ENCODE assay signal across 8 cellular contexts in the genomic region with DNA sequence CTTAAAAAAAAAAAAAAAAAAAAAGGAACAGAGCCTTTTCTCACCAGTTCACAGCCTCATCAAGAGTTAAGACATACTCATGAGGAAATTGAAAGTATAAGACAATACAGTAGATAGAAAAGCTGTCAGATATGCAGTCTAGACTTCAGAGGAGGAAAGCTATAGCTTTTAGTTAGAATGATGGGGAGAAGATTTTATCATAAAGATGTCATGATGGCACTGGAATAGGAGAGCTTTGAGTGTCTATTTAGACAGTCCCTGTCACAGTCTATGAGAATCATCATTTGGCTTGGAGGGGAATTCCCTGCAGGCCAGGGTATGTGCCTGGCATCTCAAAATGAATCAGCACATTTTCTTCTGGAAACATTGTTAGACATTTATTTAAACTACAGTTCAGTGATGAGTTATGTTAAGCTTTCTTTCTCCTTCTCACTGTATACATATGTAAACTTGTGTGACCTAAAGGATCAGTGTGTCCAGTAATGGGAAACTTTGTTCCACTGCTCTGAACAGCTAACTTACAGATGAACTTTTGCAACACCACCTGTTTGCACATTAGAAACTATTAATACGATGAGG. TPM values are rescaled to one million over a fixed set of nuclear protein-coding genes. Genes with fewer than 3 reads are reported as not detected.
DNase-seq lines count a peak whose midpoint lies in the region; ATAC-seq and TF ChIP-seq lines count a peak whose summit lies in the region.

No MANE protein-coding gene starts in this region.

- CTCF ChIA-PET in activated B cell treated with CpG ODN at 0.5 μM for 24 hours (lab: Charles Lee): interaction anchor here (0.9 to 1.7 kb wide), 3 partner anchors 13 to 109 kb away, joined by 3 to 12 read pairs (median 6); no protein-coding TSS in a partner anchor

- peaks cover 3% of the 10 kb centered on the region for H3K36me3 ChIP-seq in muscle layer of colon (ENCODE audit: insufficient read depth, low read length)

- DNase-seq in ELR (ENCODE audit: low read depth) (peak; percentile 69), activated B cell treated with CpG ODN at 0.5 μM for 24 hours (no peak), NCI-H146 (lab: John Stamatoyannopoulos, UW) (no peak), cortex of kidney (lab: John Stamatoyannopoulos, UW) (no peak)

- peak; percentile 25 for ATAC-seq in HG02678 (IDR thresholded peaks at IDR 0.05; ENCODE audit: unreplicated experiment)
- peak; percentile 29 for ATAC-seq in activated B cell treated with CpG ODN at 0.5 μM for 24 hours (ENCODE audit: low read depth)
- no peak for ATAC-seq in GM21526 (IDR thresholded peaks at IDR 0.05; ENCODE audit: low FRiP score, unreplicated experiment)
- ATAC-seq in GM19023 (IDR thresholded peaks at IDR 0.05; ENCODE audit: unreplicated experiment): no peak

- no peaks in the 10 kb centered on the region for H3K27me3 Mint-ChIP-seq in activated B cell treated with CpG ODN at 0.5 μM for 24 hours

- no peaks in the 10 kb centered on the region for H3K27me3 ChIP-seq in muscle layer of colon (ENCODE audit: control insufficient read depth in 1 of 2, insufficient read depth in 2 of 2, low read length in 2 of 2)

- H3K4me3 ChIP-seq in muscle layer of colon (ENCODE audit: low read depth in 1 of 2, low read length in 2 of 2): no peak overlapping the region

- peaks cover 38% of the 10 kb centered on the region for H3K4me1 ChIP-seq in muscle layer of colon (ENCODE audit: insufficient read depth, low read length)

- POLR2A ChIA-PET in activated B cell treated with CpG ODN at 0.5 μM for 24 hours (lab: Charles Lee): interaction anchor here (0.7 to 9.4 kb wide), 8 partner anchors 9 to 181 kb away, joined by 3 to 91 read pairs (median 14); a partner anchor contains a TSS

- intact Hi-C loops in activated B cell treated with CpG ODN at 0.5 μM for 24 hours (cut with micrococcal nuclease): loop anchor here (1.0 to 10.0 kb wide), 4 partner anchors 9 to 315 kb away; a partner anchor contains a TSS

- H3K9me3 Mint-ChIP-seq in activated B cell treated with CpG ODN at 0.5 μM for 24 hours: no peaks in the 10 kb centered on the region

- peak overlapping the region; percentile 3 for H3K27ac ChIP-seq in muscle layer of colon (ENCODE audit: low read depth, low read length)

- peak overlapping the region; percentile 60 for H3K27ac Mint-ChIP-seq in activated B cell treated with CpG ODN at 0.5 μM for 24 hours

- no peak for TF ChIP-seq CTCF in activated B cell treated with CpG ODN at 0.5 μM for 24 hours (IDR thresholded peaks at IDR 0.05)

- H3K4me1 Mint-ChIP-seq in activated B cell treated with CpG ODN at 0.5 μM for 24 hours: peaks cover 77% of the 10 kb centered on the region

- peak overlapping the region; percentile 9 for H3K4me3 Mint-ChIP-seq in activated B cell treated with CpG ODN at 0.5 μM for 24 hours

- H3K9me3 ChIP-seq in muscle layer of colon (ENCODE audit: low read length): no peaks in the 10 kb centered on the region

- no peak overlapping the region for H3K9ac ChIP-seq in muscle layer of colon (ENCODE audit: low read length)

- H3K36me3 Mint-ChIP-seq in activated B cell treated with CpG ODN at 0.5 μM for 24 hours (ENCODE audit: low read depth): peaks cover 9% of the 10 kb centered on the region

RNA-seq across cellular contexts. Expression of a gene that starts 2.9 kb away (rescaled TPM):
- total RNA-seq in activated B cell treated with CpG ODN at 0.5 μM for 24 hours: 43.8 and 45.6 TPM in 2 replicates

Comparison
In these comparisons a context has a peak if more than half of its experiments do, and no peak if none do; other contexts are left out.
1. ATAC-seq: peak in HG02678 (single experiment) and activated B cell treated with CpG ODN at 0.5 μM for 24 hours (single experiment); none in GM21526 (single experiment) and GM19023 (single experiment).